15 cellular contexts compared by ENCODE assay signal in the genomic region with DNA sequence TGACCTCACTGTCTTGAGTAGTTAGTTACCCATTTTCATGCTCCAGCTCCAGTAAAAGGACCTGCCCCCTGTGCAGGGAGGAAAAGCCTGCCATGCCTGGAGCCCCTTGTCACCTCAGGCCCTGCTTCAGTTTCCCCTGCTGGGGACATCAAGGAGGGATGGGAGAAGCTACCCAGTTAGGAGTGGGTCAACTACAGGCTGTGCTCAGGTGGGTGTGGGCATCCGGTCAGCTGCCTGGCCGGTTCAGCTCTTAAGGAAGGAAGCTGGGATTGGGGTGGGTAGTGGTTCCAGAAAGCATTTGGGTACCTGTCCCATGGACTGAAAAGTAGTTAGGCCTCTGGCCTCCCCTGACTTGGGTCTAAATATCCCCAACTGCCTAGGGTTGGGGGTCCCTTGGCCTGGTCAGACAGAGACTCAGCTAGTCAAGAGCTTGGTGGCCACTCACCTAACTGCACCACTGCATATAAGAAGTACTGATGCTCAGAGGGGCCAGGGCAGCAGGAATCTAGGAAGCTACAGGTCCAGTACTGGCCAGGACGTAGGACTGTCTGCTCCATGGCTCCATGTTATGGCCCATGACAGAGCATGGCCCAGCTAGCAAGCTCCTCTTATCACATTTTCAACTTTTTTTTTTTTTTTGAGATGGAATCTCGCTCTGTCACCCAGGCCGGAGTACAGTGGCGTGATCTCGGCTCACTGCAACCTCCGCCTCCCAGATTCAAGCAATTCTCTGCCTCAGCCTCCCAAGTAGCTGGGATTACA. TPM values are rescaled to one million over a fixed set of nuclear protein-coding genes. Genes with fewer than 3 reads are reported as not detected.
"Had no signal": no experiment of that assay in that cellular context is flagged by ENCODE, and none has a peak within 500 bp of the region (broad histone marks: within the 10 kb centered on the region; RNA-seq: fewer than 3 reads in every experiment).

No MANE protein-coding gene starts in this region.

- ATAC-seq: activated CD8-positive, alpha-beta memory T cell treated with anti-CD3 and anti-CD28 coated beads, Interleukin-2, amount 10 ng/mL, durations not matched to agents 7 days and 5 days; pancreas; stimulated activated memory B cell treated with anti-CD40 and anti-IgM and Interleukin-4, amounts not matched to agents 10 μg/mL and 1 μg/mL and 100 μg/mL, for 72 hours had no signal

- H3K36me3 Mint-ChIP-seq: activated CD8-positive, alpha-beta memory T cell treated with anti-CD3 and anti-CD28 coated beads, Interleukin-2, amount 10 ng/mL, durations not matched to agents 7 days and 5 days; activated naive CD4-positive, alpha-beta T cell treated with anti-CD3 and anti-CD28 coated beads, Interleukin-2, amount 50 U/mL, for 24 hours; stimulated activated memory B cell treated with anti-CD40 and anti-IgM and Interleukin-4, amounts not matched to agents 10 μg/mL and 1 μg/mL and 100 μg/mL, for 72 hours had no signal

- H3K27ac Mint-ChIP-seq: activated CD8-positive, alpha-beta memory T cell treated with anti-CD3 and anti-CD28 coated beads, Interleukin-2, amount 10 ng/mL, durations not matched to agents 7 days and 5 days; activated T-cell treated with anti-CD3 and anti-CD28 coated beads, Interleukin-2, amount 50 U/mL, for 24 hours; stimulated activated memory B cell treated with anti-CD40 and anti-IgM and Interleukin-4, amounts not matched to agents 10 μg/mL and 1 μg/mL and 100 μg/mL, for 72 hours had no signal

- DNase-seq: activated CD4-positive, alpha-beta T cell treated with anti-CD3 and anti-CD28 coated beads, Interleukin-2, amount 50 U/mL, for 4 hours; activated CD8-positive, alpha-beta memory T cell treated with anti-CD3 and anti-CD28 coated beads, Interleukin-2, amount 10 ng/mL, durations not matched to agents 7 days and 5 days; activated effector memory CD4-positive, alpha-beta T cell treated with Interleukin-2 at 50 U/mL for 16 hours; activated T-cell treated with anti-CD3 and anti-CD28 coated beads, Interleukin-2, amount 50 U/mL, for 24 hours; esophagus squamous epithelium; foreskin fibroblast; islet precursor cell; mesendoderm had no signal

- H3K4me3 Mint-ChIP-seq: activated CD8-positive, alpha-beta memory T cell treated with anti-CD3 and anti-CD28 coated beads, Interleukin-2, amount 10 ng/mL, durations not matched to agents 7 days and 5 days; activated naive CD4-positive, alpha-beta T cell treated with anti-CD3 and anti-CD28 coated beads, Interleukin-2, amount 50 U/mL, for 24 hours; activated T-cell treated with anti-CD3 and anti-CD28 coated beads, Interleukin-2, amount 50 U/mL, for 24 hours; neural crest cell; stimulated activated memory B cell treated with anti-CD40 and anti-IgM and Interleukin-4, amounts not matched to agents 10 μg/mL and 1 μg/mL and 100 μg/mL, for 72 hours had no signal

- H3K9me3 Mint-ChIP-seq: activated naive CD4-positive, alpha-beta T cell treated with anti-CD3 and anti-CD28 coated beads, Interleukin-2, amount 50 U/mL, for 24 hours; activated T-cell treated with anti-CD3 and anti-CD28 coated beads, Interleukin-2, amount 50 U/mL, for 24 hours; brain; neural crest cell; stimulated activated memory B cell treated with anti-CD40 and anti-IgM and Interleukin-4, amounts not matched to agents 10 μg/mL and 1 μg/mL and 100 μg/mL, for 72 hours had no signal

RNA-seq across cellular contexts. Expression of a gene that starts 0.5 kb away (rescaled TPM):
- total RNA-seq: activated CD8-positive, alpha-beta memory T cell treated with anti-CD3 and anti-CD28 coated beads, Interleukin-2, amount 10 ng/mL, durations not matched to agents 7 days and 5 days; esophagus squamous epithelium; neural crest cell; renal cortical epithelial cell; T-helper 2 cell treated with Interferon-gamma antibody and Interleukin-4, amounts not matched to agents 100 ng/mL and 5 ng/mL, for 36 hours had no signal
